In genomic region chr4:1683371-1683902, GRCh38 we compare ENCODE assay signal across 8 cellular contexts. TPM values are rescaled to one million over a fixed set of nuclear protein-coding genes. Genes with fewer than 3 reads are reported as not detected.
A peak's percentile ranks its signal among the peaks of the same experiment; 100 is the strongest.
DNase-seq lines count a peak whose midpoint lies in the region; ATAC-seq and TF ChIP-seq lines count a peak whose summit lies in the region.

No MANE protein-coding gene starts in this region.

- POLR2A ChIA-PET in activated CD8-positive, alpha-beta T cell treated with anti-CD3 and anti-CD28 coated beads for 36 hours (lab: Charles Lee), result interaction anchor here (0.6 to 1.7 kb wide), 2 partner anchors 37 to 910 kb away, joined by 3 to 5 read pairs; partner anchors contain the start of genes TACC3 and TMEM129
- POLR2A ChIA-PET in HEK293T (lab: Yijun Ruan, JAX), result interaction anchor here (1.0 to 1.5 kb wide), 2 partner anchors 14 to 37 kb away, joined by 3 to 5 read pairs; no protein-coding TSS in a partner anchor

- CTCF ChIA-PET in activated CD8-positive, alpha-beta T cell treated with anti-CD3 and anti-CD28 coated beads for 36 hours (lab: Charles Lee), result interaction anchor here (0.7 to 2.9 kb wide), 4 partner anchors 10 to 581 kb away, joined by 3 to 20 read pairs (median 6); no protein-coding TSS in a partner anchor
- CTCF ChIA-PET in HEK293T (lab: Yijun Ruan, JAX), result interaction anchor here (0.7 to 1.7 kb wide), 2 partner anchors 10 to 34 kb away, joined by 3 to 7 read pairs; no protein-coding TSS in a partner anchor

- no peak for ATAC-seq in activated CD8-positive, alpha-beta T cell treated with anti-CD3 and anti-CD28 coated beads for 36 hours

- H3K36me3 ChIP-seq in neural progenitor cell, result no peaks in the 10 kb centered on the region

- TF ChIP-seq CTCF in activated CD8-positive, alpha-beta T cell treated with anti-CD3 and anti-CD28 coated beads for 36 hours (IDR thresholded peaks at IDR 0.05), result no peak
- TF ChIP-seq CTCF in neural progenitor cell (IDR thresholded peaks at IDR 0.05), result no peak

- no peaks in the 10 kb centered on the region for H3K4me1 ChIP-seq in neural progenitor cell

- H3K79me2 ChIP-seq in neural progenitor cell (ENCODE audit: low read depth), result no peaks in the 10 kb centered on the region

- H3K9me3 ChIP-seq in neural progenitor cell (ENCODE audit: low read depth), result no peaks in the 10 kb centered on the region

- H3K27ac ChIP-seq in neural progenitor cell, result no peak overlapping the region

- no peaks in the 10 kb centered on the region for H3K27me3 Mint-ChIP-seq in activated CD8-positive, alpha-beta T cell treated with anti-CD3 and anti-CD28 coated beads for 36 hours
- peaks cover 8% of the 10 kb centered on the region for H3K27me3 Mint-ChIP-seq in neural progenitor cell (ENCODE audit: insufficient read depth, low read depth)

- peaks cover 11% of the 10 kb centered on the region for H3K4me1 Mint-ChIP-seq in activated CD8-positive, alpha-beta T cell treated with anti-CD3 and anti-CD28 coated beads for 36 hours (ENCODE audit: low read depth)
- peaks cover 15% of the 10 kb centered on the region for H3K4me1 Mint-ChIP-seq in neural progenitor cell

- H3K9ac ChIP-seq in neural progenitor cell, result no peak overlapping the region

- no peaks in the 10 kb centered on the region for H3K36me3 Mint-ChIP-seq in activated CD8-positive, alpha-beta T cell treated with anti-CD3 and anti-CD28 coated beads for 36 hours (ENCODE audit: low read depth)
- peaks cover 6% of the 10 kb centered on the region for H3K36me3 Mint-ChIP-seq in neural progenitor cell

- peaks cover 41% of the 10 kb centered on the region for H3F3A ChIP-seq in neural progenitor cell (ENCODE audit: low read depth)

- H3K4me3 Mint-ChIP-seq in activated CD8-positive, alpha-beta T cell treated with anti-CD3 and anti-CD28 coated beads for 36 hours, result peak overlapping the region; percentile 76
- peak overlapping the region; percentile 87 for H3K4me3 Mint-ChIP-seq in neural progenitor cell

- peak overlapping the region; percentile 93 for H3K4me2 ChIP-seq in neural progenitor cell

- peaks cover 21% of the 10 kb centered on the region for H3K27me3 ChIP-seq in neural progenitor cell

- DNase-seq in activated CD8-positive, alpha-beta memory T cell treated with anti-CD3 and anti-CD28 coated beads for 24 hours, result peak; percentile 79
- no peak for DNase-seq in activated CD8-positive, alpha-beta memory T cell treated with anti-CD3 and anti-CD28 coated beads, Interleukin-2, amount 50 U/mL, for 48 hours
- peak; percentile 25 for DNase-seq in HPDE6-E6E7 (ENCODE audit: extremely low spot score)
- DNase-seq in activated CD8-positive, alpha-beta T cell treated with anti-CD3 and anti-CD28 coated beads for 36 hours, result peak; percentile 42
- peak; percentile 80 for DNase-seq in fibroblast of the conjunctiva (ENCODE audit: low read depth)
- DNase-seq in neural progenitor cell (ENCODE audit: low spot score), result no peak
- no peak for DNase-seq in HEK293T (ENCODE audit: extremely low spot score)
- no peak for DNase-seq in SHP77 (lab: John Stamatoyannopoulos, UW)

- H4K20me1 ChIP-seq in neural progenitor cell (ENCODE audit: low read depth), result no peaks in the 10 kb centered on the region

- H3K9me3 Mint-ChIP-seq in activated CD8-positive, alpha-beta T cell treated with anti-CD3 and anti-CD28 coated beads for 36 hours, result no peaks in the 10 kb centered on the region
- no peaks in the 10 kb centered on the region for H3K9me3 Mint-ChIP-seq in neural progenitor cell

- peak overlapping the region; percentile 69 for H3K27ac Mint-ChIP-seq in activated CD8-positive, alpha-beta T cell treated with anti-CD3 and anti-CD28 coated beads for 36 hours
- H3K27ac Mint-ChIP-seq in neural progenitor cell, result no peak overlapping the region

- H3K4me3 ChIP-seq in neural progenitor cell, result peak overlapping the region; percentile 61

- H2AFZ ChIP-seq in neural progenitor cell (replicated peaks), result peak overlapping the region; percentile 97

- intact Hi-C loops in activated CD8-positive, alpha-beta T cell treated with anti-CD3 and anti-CD28 coated beads for 36 hours (cut with micrococcal nuclease), result no loop called here

TF ChIP-seq in HEK293T, 16 proteins besides CTCF, POLR2A, EP300 and RAD21:
- no peak for TF ChIP-seq BHLHE40 (IDR thresholded peaks at IDR 0.05; ENCODE audit: borderline replicate concordance)
- no peak for TF ChIP-seq L3MBTL2 (conservative IDR thresholded peaks at IDR 0.05)
- TF ChIP-seq ELF4 (IDR thresholded peaks at IDR 0.05), result no peak
- TF ChIP-seq TARDBP (IDR thresholded peaks at IDR 0.05), result no peak
- TF ChIP-seq, protein P1, sequence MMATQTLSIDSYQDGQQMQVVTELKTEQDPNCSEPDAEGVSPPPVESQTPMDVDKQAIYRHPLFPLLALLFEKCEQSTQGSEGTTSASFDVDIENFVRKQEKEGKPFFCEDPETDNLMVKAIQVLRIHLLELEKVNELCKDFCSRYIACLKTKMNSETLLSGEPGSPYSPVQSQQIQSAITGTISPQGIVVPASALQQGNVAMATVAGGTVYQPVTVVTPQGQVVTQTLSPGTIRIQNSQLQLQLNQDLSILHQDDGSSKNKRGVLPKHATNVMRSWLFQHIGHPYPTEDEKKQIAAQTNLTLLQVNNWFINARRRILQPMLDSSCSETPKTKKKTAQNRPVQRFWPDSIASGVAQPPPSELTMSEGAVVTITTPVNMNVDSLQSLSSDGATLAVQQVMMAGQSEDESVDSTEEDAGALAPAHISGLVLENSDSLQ (IDR thresholded peaks at IDR 0.05), result no peak
- TF ChIP-seq FOXK2 (IDR thresholded peaks at IDR 0.05), result no peak
- TF ChIP-seq ZNF384 (IDR thresholded peaks at IDR 0.05), result no peak
- no peak for TF ChIP-seq NFRKB (IDR thresholded peaks at IDR 0.05)
- TF ChIP-seq SP1 (IDR thresholded peaks at IDR 0.05), result no peak
- TF ChIP-seq ARNT (IDR thresholded peaks at IDR 0.05), result no peak
- no peak for TF ChIP-seq FOXM1 (IDR thresholded peaks at IDR 0.05; ENCODE audit: borderline replicate concordance)

RNA-seq across cellular contexts. Expression of gene FAM53A, which starts 0.7 kb away (rescaled TPM):
- 1 to 10 TPM; 1.2 to 1.8 TPM for total RNA-seq in activated CD8-positive, alpha-beta T cell treated with anti-CD3 and anti-CD28 coated beads for 36 hours
- total RNA-seq in neural progenitor cell (ENCODE audit: low replicate concordance), result 3.2 and 10.3 TPM in 2 replicates

RNA-seq across cellular contexts. Expression of gene SLBP, which starts 28.7 kb away (rescaled TPM):
- total RNA-seq in activated CD8-positive, alpha-beta T cell treated with anti-CD3 and anti-CD28 coated beads for 36 hours, result 100 to 1,000 TPM; 115 to 117 TPM
- total RNA-seq in neural progenitor cell (ENCODE audit: low replicate concordance), result 54.9 and 119 TPM in 2 replicates

RNA-seq across cellular contexts. Expression of gene TMEM129, which starts 37.7 kb away (rescaled TPM):
- 10 to 100 TPM; 17.8 to 18.2 TPM for total RNA-seq in activated CD8-positive, alpha-beta T cell treated with anti-CD3 and anti-CD28 coated beads for 36 hours
- total RNA-seq in neural progenitor cell (ENCODE audit: low replicate concordance), result 14.1 and 55.4 TPM in 2 replicates

RNA-seq across cellular contexts. Expression of gene TACC3, which starts 37.9 kb away (rescaled TPM):
- 100 to 1,000 TPM; 190 to 200 TPM for total RNA-seq in activated CD8-positive, alpha-beta T cell treated with anti-CD3 and anti-CD28 coated beads for 36 hours
- 68.4 and 115 TPM in 2 replicates for total RNA-seq in neural progenitor cell (ENCODE audit: low replicate concordance)

Comparison
In these comparisons a context has a peak if more than half of its experiments do, and no peak if none do; other contexts are left out.
1. DNase-seq: peak in activated CD8-positive, alpha-beta memory T cell treated with anti-CD3 and anti-CD28 coated beads for 24 hours (single experiment), HPDE6-E6E7 (single experiment), activated CD8-positive, alpha-beta T cell treated with anti-CD3 and anti-CD28 coated beads for 36 hours (single experiment) and fibroblast of the conjunctiva (single experiment); none in activated CD8-positive, alpha-beta memory T cell treated with anti-CD3 and anti-CD28 coated beads, Interleukin-2, amount 50 U/mL, for 48 hours (single experiment), neural progenitor cell (single experiment), HEK293T (single experiment) and SHP77 (0 of 2).